ENCODE assay signal across 26 cellular contexts in genomic region chr7:2713978-2714377, GRCh38. TPM values are rescaled to one million over a fixed set of nuclear protein-coding genes. Genes with fewer than 3 reads are reported as not detected.
DNase-seq lines count a peak whose midpoint lies in the region; ATAC-seq, FAIRE-seq and TF ChIP-seq lines count a peak whose summit lies in the region.
"Had no signal": no experiment of that assay in that cellular context is flagged by ENCODE, and none has a peak within 500 bp of the region (broad histone marks: within the 10 kb centered on the region; RNA-seq: fewer than 3 reads in every experiment).

No MANE protein-coding gene starts in this region.

- no peak overlapping the region for H3K4me3 Mint-ChIP-seq in CD4-positive, alpha-beta T cell
- no peak overlapping the region for H3K4me3 Mint-ChIP-seq in H9
- H3K4me3 Mint-ChIP-seq in activated CD4-positive, alpha-beta memory T cell treated with anti-CD3 and anti-CD28 coated beads for 36 hours = no peak overlapping the region
- H3K4me3 Mint-ChIP-seq: activated naive CD4-positive, alpha-beta T cell treated with anti-CD3 and anti-CD28 coated beads, Interleukin-2, amount 50 U/mL, for 24 hours; activated T-helper 1 cell treated with anti-CD3 and anti-CD28 coated beads, Interleukin-12 subunit alpha, Interleukin-12 subunit beta, Interleukin-2, Interleukin-4 antibody, amounts not matched to agents 30 ng/mL and 10 ng/mL and 1 ng/mL, durations not matched to agents 14 hours and 24 hours and 36 hours; natural killer cell had no signal

- no peak overlapping the region for H3K4ac ChIP-seq in H9 (ENCODE audit: low read depth, low read length)
- no peak overlapping the region for H3K4ac ChIP-seq in H1 (replicated peaks; ENCODE audit: insufficient read length, low read depth, low read length)

- TF ChIP-seq EP300 in H1 (IDR thresholded peaks at IDR 0.05; ENCODE audit: borderline replicate concordance in 1 of 2, low read depth in 2 of 2, low read length in 2 of 2) = no peak

- H4K91ac ChIP-seq in H9 (ENCODE audit: insufficient read length, low read depth, low read length) = no peak overlapping the region
- H4K91ac ChIP-seq in H1 (replicated peaks; ENCODE audit: insufficient read length, low read length) = no peak overlapping the region

- no peak for TF ChIP-seq RAD21 in H1 (IDR thresholded peaks at IDR 0.05 in 1 of 2, conservative IDR thresholded peaks at IDR 0.05 in 1 of 2; ENCODE audit: low read depth in 2 of 2, low read length in 2 of 2)

- H3K14ac ChIP-seq in H9 (ENCODE audit: insufficient read depth, low read length) = no peak overlapping the region
- H3K14ac ChIP-seq in H1 (ENCODE audit: insufficient read length) = no peak overlapping the region

- H3K4me3 ChIP-seq in H1 (ENCODE audit: extremely low read depth in 1 of 4, insufficient read depth in 2 of 4, low read depth in 3 of 4, low read length in 4 of 4) (no peak overlapping the region), osteoblast (ENCODE audit: insufficient read depth, low read length) (no peak overlapping the region)
- H3K4me3 ChIP-seq: K562, PC-9, upper lobe of right lung had no signal

- ATAC-seq in CD4-positive, alpha-beta T cell (ENCODE audit: poor library complexity) = no peak
- ATAC-seq in GM19351 (IDR thresholded peaks at IDR 0.05; ENCODE audit: unreplicated experiment) (no peak), GM18511 (IDR thresholded peaks at IDR 0.05; ENCODE audit: unreplicated experiment) (no peak)
- ATAC-seq: HCT116, upper lobe of right lung had no signal

- H3K18ac ChIP-seq in H9 (ENCODE audit: insufficient read length, low read depth, low read length) (no peak overlapping the region), H1 (ENCODE audit: extremely low read depth, low read length) (no peak overlapping the region)

- peak overlapping the region; percentile 44 for H3K27ac Mint-ChIP-seq in CD4-positive, alpha-beta T cell
- H3K27ac Mint-ChIP-seq in H9 = peak overlapping the region in 2 of 3 experiments; percentile 52 to 53; a peak in 3 of 7 replicates
- no peak overlapping the region for H3K27ac Mint-ChIP-seq in activated CD4-positive, alpha-beta memory T cell treated with anti-CD3 and anti-CD28 coated beads for 36 hours
- H3K27ac Mint-ChIP-seq: activated T-helper 1 cell treated with anti-CD3 and anti-CD28 coated beads, Interleukin-12 subunit alpha, Interleukin-12 subunit beta, Interleukin-2, Interleukin-4 antibody, amounts not matched to agents 30 ng/mL and 10 ng/mL and 1 ng/mL, durations not matched to agents 14 hours and 24 hours and 36 hours; natural killer cell had no signal

- no peak for TF ChIP-seq POLR2A in H1 (IDR thresholded peaks at IDR 0.05; ENCODE audit: control extremely low read depth in 1 of 2, low read depth in 2 of 2, low read length in 2 of 2)

- H3K27me3 ChIP-seq in CD4-positive, alpha-beta T cell (ENCODE audit: control insufficient read depth, insufficient read depth, low read length) = no peaks in the 10 kb centered on the region
- no peaks in the 10 kb centered on the region for H3K27me3 ChIP-seq in H9 (ENCODE audit: insufficient read depth, low read length)
- no peaks in the 10 kb centered on the region for H3K27me3 ChIP-seq in H1 (replicated peaks in 1 of 4; ENCODE audit: control insufficient read depth in 3 of 4, extremely low read depth in 1 of 4, insufficient read depth in 3 of 4, low read length in 3 of 4)
- H3K27me3 ChIP-seq in osteoblast (ENCODE audit: insufficient read depth, low read length) = no peaks in the 10 kb centered on the region
- H3K27me3 ChIP-seq: upper lobe of right lung had no signal

- H3K9ac ChIP-seq in H9 (ENCODE audit: extremely low read depth, insufficient read length, low read length) (no peak overlapping the region), H1 (replicated peaks in 1 of 4; ENCODE audit: extremely low read depth in 1 of 4, low read depth in 3 of 4, low read length in 3 of 4) (no peak overlapping the region)
- H3K9ac ChIP-seq: parathyroid adenoma had no signal

- no peak overlapping the region for H3K27ac ChIP-seq in CD4-positive, alpha-beta T cell (ENCODE audit: low read depth, low read length)
- H3K27ac ChIP-seq in H9 (ENCODE audit: insufficient read length, low read depth, low read length) = no peak overlapping the region
- H3K27ac ChIP-seq in H1 (ENCODE audit: low read depth, low read length) = no peak overlapping the region
- H3K27ac ChIP-seq in osteoblast (ENCODE audit: low read depth, low read length) = no peak overlapping the region
- H3K27ac ChIP-seq: parathyroid adenoma, PC-9, upper lobe of right lung had no signal

- H3K56ac ChIP-seq in H9 (ENCODE audit: insufficient read length, low read depth, low read length) = no peak overlapping the region
- H3K56ac ChIP-seq in H1 (replicated peaks; ENCODE audit: insufficient read length, low read depth, low read length) = no peak overlapping the region

- H2AFZ ChIP-seq in H9 (ENCODE audit: low read length) (no peak overlapping the region), H1 (ENCODE audit: low read length) (no peak overlapping the region), osteoblast (ENCODE audit: low read length) (no peak overlapping the region)
- H2AFZ ChIP-seq: parathyroid adenoma, PC-9 had no signal

- H3K9me3 Mint-ChIP-seq in CD4-positive, alpha-beta T cell = no peaks in the 10 kb centered on the region
- no peaks in the 10 kb centered on the region; a peak in 1 of 5 replicates for H3K9me3 Mint-ChIP-seq in H9
- no peaks in the 10 kb centered on the region for H3K9me3 Mint-ChIP-seq in activated CD4-positive, alpha-beta memory T cell treated with anti-CD3 and anti-CD28 coated beads for 36 hours
- H3K9me3 Mint-ChIP-seq: activated naive CD4-positive, alpha-beta T cell treated with anti-CD3 and anti-CD28 coated beads, Interleukin-2, amount 50 U/mL, for 24 hours; activated T-helper 1 cell treated with anti-CD3 and anti-CD28 coated beads, Interleukin-12 subunit alpha, Interleukin-12 subunit beta, Interleukin-2, Interleukin-4 antibody, amounts not matched to agents 30 ng/mL and 10 ng/mL and 1 ng/mL, durations not matched to agents 14 hours and 24 hours and 36 hours; natural killer cell had no signal

- H4K20me1 ChIP-seq in H9 (ENCODE audit: control insufficient read depth, insufficient read depth, insufficient read length) (no peaks in the 10 kb centered on the region), H1 (replicated peaks in 1 of 2; ENCODE audit: control insufficient read depth in 1 of 2, insufficient read depth in 2 of 2, low read length in 2 of 2) (peaks cover 1 to 4% of the 10 kb centered on the region in 2 experiments), osteoblast (ENCODE audit: insufficient read depth, low read length) (no peaks in the 10 kb centered on the region)

- H2BK120ac ChIP-seq in H9 (ENCODE audit: low read depth, low read length, poor library complexity, severe bottlenecking) (no peak overlapping the region), H1 (replicated peaks; ENCODE audit: low read depth, low read length) (no peak overlapping the region)

- no CpG with 5 or more reads among the region's 12 CpGs for WGBS in H9 (ENCODE audit: extremely low coverage, insufficient read length, low lambda C conversion rate)
- WGBS in H1 (ENCODE audit: extremely low coverage in 1 of 2, insufficient coverage in 1 of 2, insufficient read length in 1 of 2, insufficient replicate concordance in 2 of 2, low coverage in 1 of 2, low lambda C conversion rate in 2 of 2, missing lambda C conversion rate in 1 of 2), 2 experiments = 89% methylated on average over 12 of the region's 12 CpGs; no CpG with 5 or more reads in 1 of the 2 experiments

- H4K8ac ChIP-seq in H9 (replicated peaks; ENCODE audit: insufficient read length, low read depth, low read length) = no peak overlapping the region
- no peak overlapping the region for H4K8ac ChIP-seq in H1 (ENCODE audit: extremely low read depth, insufficient read depth, low read length)

- H3T11ph ChIP-seq in H9 (ENCODE audit: low read length) = no peak overlapping the region

- H2BK20ac ChIP-seq in H9 (ENCODE audit: low read depth, low read length, poor library complexity, severe bottlenecking) (no peak overlapping the region), H1 (ENCODE audit: low read length) (no peak overlapping the region)

- no peak for DNase-seq in CD4-positive, alpha-beta T cell
- DNase-seq in H9 = no peak
- DNase-seq in H1 (ENCODE audit: low read depth in 1 of 2, low spot score in 2 of 2) = no peak
- DNase-seq in osteoblast (ENCODE audit: insufficient read length, low spot score, missing footprints) = peak; percentile 53
- DNase-seq in activated CD4-positive, alpha-beta memory T cell treated with anti-CD3 and anti-CD28 coated beads for 36 hours = no peak
- DNase-seq: activated CD4-positive, alpha-beta T cell treated with anti-CD3 and anti-CD28 coated beads for 48 hours; DMS53; midbrain; natural killer cell; NCI-H1105; NCI-H1930; NK-92 treated with Interleukin-12 subunit alpha and Interleukin-12 subunit beta, amount 100 ng/mL, for 24 hours; PC-9; SHP77; stimulated activated CD4-positive, alpha-beta T cell treated with anti-CD3 and anti-CD28 coated beads, Interleukin-4, amount 100 ng/mL, for 1 hour; upper lobe of right lung had no signal

- no peak for TF ChIP-seq CTCF in CD4-positive, alpha-beta T cell (IDR thresholded peaks at IDR 0.05)
- TF ChIP-seq CTCF in H9 (conservative IDR thresholded peaks at IDR 0.05) (no peak), H1 (IDR thresholded peaks at IDR 0.05; ENCODE audit: control extremely low read depth in 1 of 3, insufficient read depth in 1 of 3, low read depth in 1 of 3, low read length in 3 of 3) (no peak), osteoblast (IDR thresholded peaks at IDR 0.05; ENCODE audit: extremely low read depth, low read depth, low read length) (no peak)

- no peaks in the 10 kb centered on the region for H3K9me3 ChIP-seq in CD4-positive, alpha-beta T cell (ENCODE audit: control insufficient read depth, low read length)
- H3K9me3 ChIP-seq in H9 (ENCODE audit: control insufficient read depth, low read depth, low read length) (no peaks in the 10 kb centered on the region), H1 (ENCODE audit: insufficient read depth in 2 of 2, low read depth in 1 of 2, low read length in 1 of 2) (no peaks in the 10 kb centered on the region), osteoblast (ENCODE audit: low read depth, low read length) (no peaks in the 10 kb centered on the region)
- H3K9me3 ChIP-seq: upper lobe of right lung had no signal

- H3K27me3 Mint-ChIP-seq in CD4-positive, alpha-beta T cell = no peaks in the 10 kb centered on the region
- peaks cover 1% of the 10 kb centered on the region for H3K27me3 Mint-ChIP-seq in H9 (ENCODE audit: low read depth)
- peaks cover 2% of the 10 kb centered on the region for H3K27me3 Mint-ChIP-seq in activated CD4-positive, alpha-beta memory T cell treated with anti-CD3 and anti-CD28 coated beads for 36 hours

- no peaks in the 10 kb centered on the region for H3K79me1 ChIP-seq in H9 (ENCODE audit: insufficient read depth, low read depth, low read length, poor library complexity, severe bottlenecking)
- no peaks in the 10 kb centered on the region; the same call in 1 of the 2 replicates for H3K79me1 ChIP-seq in H1 (ENCODE audit: low read depth, low read length)

- H2BK12ac ChIP-seq in H9 (ENCODE audit: insufficient read length, low read depth, low read length) = no peak overlapping the region
- H2BK12ac ChIP-seq in H1 (ENCODE audit: low read depth, low read length) = no peak overlapping the region

- H3K23ac ChIP-seq in H9 (ENCODE audit: insufficient read length, low read depth, low read length) (no peak overlapping the region), H1 (ENCODE audit: insufficient read length) (no peak overlapping the region)

- intact Hi-C loops in CD4-positive, alpha-beta T cell (cut with DNase I, micrococcal nuclease) = loop anchor here in 1 of 2 experiments (10.0 kb wide), 1 partner anchor 149 kb away; no protein-coding TSS in a partner anchor
- intact Hi-C loops in activated CD4-positive, alpha-beta memory T cell treated with anti-CD3 and anti-CD28 coated beads for 36 hours (cut with micrococcal nuclease) = no loop called here

- H4K5ac ChIP-seq in H9 (ENCODE audit: insufficient read length, low read depth, low read length) (no peak overlapping the region), H1 (ENCODE audit: insufficient read length, low read depth, low read length) (no peak overlapping the region)

- H3K79me2 ChIP-seq in H9 (ENCODE audit: insufficient read depth, low read length) = no peaks in the 10 kb centered on the region
- H3K79me2 ChIP-seq in H1 (ENCODE audit: control insufficient read depth in 1 of 2, insufficient read depth in 2 of 2, low read length in 2 of 2) = no peaks in the 10 kb centered on the region
- no peaks in the 10 kb centered on the region for H3K79me2 ChIP-seq in osteoblast (ENCODE audit: insufficient read depth, low read length)
- H3K79me2 ChIP-seq: parathyroid adenoma had no signal

- CTCF ChIA-PET in CD4-positive, alpha-beta T cell (lab: Charles Lee) = interaction anchor here (3.3 kb wide), 1 partner anchor 43 kb away, joined by 8 read pairs; no protein-coding TSS in a partner anchor
- CTCF ChIA-PET in H1 (lab: Charles Lee; ENCODE audit: partially characterized antibody) = interaction anchor here (0.8 to 9.1 kb wide), 17 partner anchors 10 to 263 kb away, joined by 3 to 92 read pairs (median 7); partner anchors contain the start of gene AMZ1
- CTCF ChIA-PET in activated CD4-positive, alpha-beta memory T cell treated with anti-CD3 and anti-CD28 coated beads for 36 hours (lab: Charles Lee) = interaction anchor here (0.6 to 2.5 kb wide), 5 partner anchors 9 to 46 kb away, joined by 3 to 14 read pairs (median 3); no protein-coding TSS in a partner anchor

- H2BK5ac ChIP-seq in H9 (ENCODE audit: insufficient read length, low read length) (no peak overlapping the region), H1 (ENCODE audit: low read depth, low read length) (no peak overlapping the region; the same call in 1 of the 2 replicates)

- H2BK15ac ChIP-seq in H9 (ENCODE audit: low read depth, low read length) (no peak overlapping the region), H1 (ENCODE audit: low read length) (0 out of 2 replicates have a peak overlapping the region, but pooled peaks have one; percentile 61)

- no peaks in the 10 kb centered on the region for H3K23me2 ChIP-seq in H9 (ENCODE audit: insufficient read length, low read depth, low read length, poor library complexity, severe bottlenecking)
- H3K23me2 ChIP-seq in H1 (ENCODE audit: low read depth, low read length) = no peaks in the 10 kb centered on the region

- POLR2A ChIA-PET in CD4-positive, alpha-beta T cell (lab: Charles Lee) = interaction anchor here (0.7 to 1.0 kb wide), 2 partner anchors 14 to 1493 kb away, joined by 3 to 4 read pairs; no protein-coding TSS in a partner anchor
- POLR2A ChIA-PET in H1 (lab: Charles Lee; ENCODE audit: partially characterized antibody) = interaction anchor here (0.6 kb wide), 1 partner anchor 609 kb away, joined by 4 read pairs; no protein-coding TSS in a partner anchor
- POLR2A ChIA-PET in activated CD4-positive, alpha-beta memory T cell treated with anti-CD3 and anti-CD28 coated beads for 36 hours (lab: Charles Lee) = interaction anchor here (0.7 kb wide), 1 partner anchor 221 kb away, joined by 3 read pairs; no protein-coding TSS in a partner anchor

- peaks cover 0 to 9% (median 8%) of the 10 kb centered on the region in 4 experiments; a peak in 4 of 8 replicates for H3K36me3 ChIP-seq in H1 (ENCODE audit: control insufficient read depth in 2 of 4, insufficient read depth in 4 of 4, low read length in 3 of 4)
- H3K36me3 ChIP-seq in osteoblast (ENCODE audit: insufficient read depth, low read length) = peaks cover 3% of the 10 kb centered on the region
- H3K36me3 ChIP-seq: upper lobe of right lung had no signal

- H3K4me1 ChIP-seq in H9 (ENCODE audit: insufficient read depth, low read length) (no peaks in the 10 kb centered on the region), H1 (replicated peaks in 1 of 4; ENCODE audit: control insufficient read depth in 3 of 4, insufficient read depth in 4 of 4, low read length in 3 of 4) (peaks cover 0 to 5% (median under 1%) of the 10 kb centered on the region in 4 experiments; a peak in 3 of 7 replicates), osteoblast (ENCODE audit: insufficient read depth, low read length) (no peaks in the 10 kb centered on the region)

- no peak overlapping the region for H3K4me2 ChIP-seq in H9 (ENCODE audit: insufficient read depth, insufficient read length, low read length)
- H3K4me2 ChIP-seq in H1 (ENCODE audit: insufficient read depth in 1 of 2, low read depth in 2 of 2, low read length in 2 of 2) = no peak overlapping the region
- H3K4me2 ChIP-seq in osteoblast (ENCODE audit: insufficient read depth, low read length) = no peak overlapping the region
- H3K4me2 ChIP-seq: PC-9 had no signal

- H3K4me1 Mint-ChIP-seq in CD4-positive, alpha-beta T cell (ENCODE audit: low read depth) = peaks cover 76% of the 10 kb centered on the region
- H3K4me1 Mint-ChIP-seq in H9 = peaks cover 7 to 14% of the 10 kb centered on the region in 2 experiments
- H3K4me1 Mint-ChIP-seq in activated CD4-positive, alpha-beta memory T cell treated with anti-CD3 and anti-CD28 coated beads for 36 hours (ENCODE audit: low read depth) = peaks cover 63% of the 10 kb centered on the region

- H2AK5ac ChIP-seq in H9 (ENCODE audit: insufficient read length, low read length) (no peak overlapping the region), H1 (ENCODE audit: low read depth, low read length) (no peak overlapping the region)

- FAIRE-seq in H1 (lab: Jason Lieb, UNC) = no peak
- FAIRE-seq: endometrium, G401.6 had no signal

- no peaks in the 10 kb centered on the region for H3K36me3 Mint-ChIP-seq in CD4-positive, alpha-beta T cell (ENCODE audit: low read depth)
- H3K36me3 Mint-ChIP-seq in H9 (ENCODE audit: insufficient read depth in 1 of 3, low read depth in 3 of 3) = peaks cover 19 to 47% (median 46%) of the 10 kb centered on the region in 3 experiments
- H3K36me3 Mint-ChIP-seq in activated CD4-positive, alpha-beta memory T cell treated with anti-CD3 and anti-CD28 coated beads for 36 hours = no peaks in the 10 kb centered on the region
- H3K36me3 Mint-ChIP-seq: activated naive CD4-positive, alpha-beta T cell treated with anti-CD3 and anti-CD28 coated beads, Interleukin-2, amount 50 U/mL, for 24 hours; natural killer cell had no signal

RNA-seq across cellular contexts. Expression of gene AMZ1, which starts 26.0 kb away (rescaled TPM):
- total RNA-seq in CD4-positive, alpha-beta T cell = under 1 TPM; 0.25 to 0.36 TPM
- 0.74 and 0.90 TPM in 2 replicates for total RNA-seq in H9 (2021)
- 0.82 and 1.4 TPM in 2 replicates for total RNA-seq in H1 (2021; fragmentation: NEBNext Ultra II Directional; extraction: Animal tissue kit (Norgen Biotek cat#: 25700))
- 0.59 and 1.1 TPM in 2 replicates for polyA plus RNA-seq in H1 (2011; rRNA removed)
- polyA plus RNA-seq in H1 (2011; cell fraction: cytosol; rRNA removed) = 0.58 TPM
- polyA plus RNA-seq in H1 (2011; cell fraction: nucleus; rRNA removed) = 1.2 TPM
- 0.33 to 1.3 TPM (median 0.91 TPM) in 4 replicates for polyA plus RNA-seq in H1 (2012, experiment 1 of 2)
- 0.16 TPM for polyA plus RNA-seq in H1 (2012, experiment 2 of 2)
- 0.65 TPM for polyA plus RNA-seq in H1 (2013, experiment 1 of 2)
- 0.63 TPM for polyA plus RNA-seq in H1 (2013, experiment 2 of 2)
- polyA minus RNA-seq in H1 (2011; rRNA and poly(A)+ RNA removed) = 0.82 and 0.90 TPM in 2 replicates
- 2.0 TPM for polyA minus RNA-seq in H1 (2011; cell fraction: cytosol; rRNA and poly(A)+ RNA removed)
- 2.9 TPM for polyA minus RNA-seq in H1 (2011; cell fraction: nucleus; rRNA and poly(A)+ RNA removed)
- 2.1 and 2.5 TPM in 2 replicates for total RNA-seq in osteoblast
- under 1 TPM; 0.83 to 0.94 TPM for total RNA-seq in activated CD4-positive, alpha-beta memory T cell treated with anti-CD3 and anti-CD28 coated beads for 36 hours
- total RNA-seq: HT-29, K562, PC-9 had no signal
- polyA plus RNA-seq: K562 had no signal
